In genomic region chr19:22326219-22326618, GRCh38 we compare ENCODE assay signal across 33 cellular contexts. TPM values are rescaled to one million over a fixed set of nuclear protein-coding genes. Genes with fewer than 3 reads are reported as not detected.
"Had no signal": no experiment of that assay in that cellular context is flagged by ENCODE, and none has a peak within 500 bp of the region (broad histone marks: within the 10 kb centered on the region; RNA-seq: fewer than 3 reads in every experiment).

No MANE protein-coding gene starts in this region.

- H3K9me3 ChIP-seq: ovary, psoas muscle, thoracic aorta, thyroid gland, uterus had no signal

- H2AFZ ChIP-seq: neural progenitor cell, parathyroid adenoma had no signal

- H3K27ac ChIP-seq: neural progenitor cell, ovary, parathyroid adenoma, psoas muscle, skin epidermis, spleen, thoracic aorta, thyroid gland, tibial nerve, upper lobe of left lung, uterus had no signal

- DNase-seq: naive thymus-derived CD4-positive, alpha-beta T cell; natural killer cell; occipital lobe; ovary; posterior cingulate gyrus; psoas muscle; right cardiac atrium; spleen; stimulated activated CD4-positive, alpha-beta T cell treated with anti-CD3 and anti-CD28 coated beads, Interleukin-12 subunit alpha, Interleukin-12 subunit beta, amount 100 ng/mL, for 4 hours; stimulated activated CD4-positive, alpha-beta T cell treated with anti-CD3 and anti-CD28 coated beads, Interleukin-1b, Interleukin-23, amount 100 ng/mL, for 48 hours; stimulated activated CD4-positive, alpha-beta T cell treated with anti-CD3 and anti-CD28 coated beads, Interleukin-4, amount 100 ng/mL, for 1 hour; stimulated activated CD4-positive, alpha-beta T cell treated with anti-CD3 and anti-CD28 coated beads, Interleukin-4, amount 100 ng/mL, for 4 hours; stimulated activated CD8-positive, alpha-beta memory T cell treated with anti-CD3 and anti-CD28 coated beads, Interleukin-4, amount 100 ng/mL, for 48 hours; stimulated activated naive CD4-positive, alpha-beta T cell; stimulated activated naive CD8-positive, alpha-beta T cell treated with anti-CD3 and anti-CD28 coated beads, Interleukin-15, amount 100 ng/mL, for 72 hours; stimulated activated naive CD8-positive, alpha-beta T cell treated with anti-CD3 and anti-CD28 coated beads, Interleukin-15, Interleukin-2, amounts not matched to agents 100 U/mL and 50 U/mL, for 24 hours; substantia nigra; thyroid gland; trophoblast cell; upper lobe of left lung; uterus had no signal

- ATAC-seq: naive thymus-derived CD4-positive, alpha-beta T cell; natural killer cell; psoas muscle; right cardiac atrium; sciatic nerve; stimulated activated memory B cell treated with anti-CD40 and anti-IgM and Interleukin-4, amounts not matched to agents 10 μg/mL and 1 μg/mL and 100 μg/mL, for 72 hours; stimulated activated naive CD8-positive, alpha-beta T cell treated with anti-CD3 and anti-CD28 coated beads, Interleukin-15, amount 100 ng/mL, for 72 hours; stimulated activated naive CD8-positive, alpha-beta T cell treated with anti-CD3 and anti-CD28 coated beads, Interleukin-15, Interleukin-2, amounts not matched to agents 100 U/mL and 50 U/mL, for 24 hours had no signal

- H3K27me3 ChIP-seq: neural progenitor cell, ovary, spleen, thyroid gland, tibial nerve, upper lobe of left lung, uterus had no signal

- H3K36me3 ChIP-seq: neural progenitor cell, ovary, spleen, thoracic aorta, thyroid gland, tibial nerve, upper lobe of left lung, uterus had no signal

- H3K4me2 ChIP-seq: neural progenitor cell, smooth muscle cell had no signal

- H3K9ac ChIP-seq: neural progenitor cell, parathyroid adenoma had no signal

- H3K4me3 ChIP-seq: neural progenitor cell, ovary, psoas muscle, skin epidermis, smooth muscle cell, spleen, thoracic aorta, thyroid gland, tibial nerve, upper lobe of left lung, uterus had no signal

- H3K4me1 ChIP-seq: neural progenitor cell, parathyroid adenoma, psoas muscle, spleen, thyroid gland, tibial nerve, upper lobe of left lung, uterus had no signal

RNA-seq across cellular contexts. Expression of gene ZNF729, which starts 40.0 kb away (rescaled TPM):
- total RNA-seq: naive thymus-derived CD4-positive, alpha-beta T cell; natural killer cell; occipital lobe; osteoblast; ovary; progenitor cell of endocrine pancreas; psoas muscle; renal cortical epithelial cell; right cardiac atrium; sciatic nerve; smooth muscle cell; spleen; thoracic aorta; thyroid gland; tibial nerve; upper lobe of left lung; urinary bladder had no signal
- polyA plus RNA-seq: naive thymus-derived CD4-positive, alpha-beta T cell; psoas muscle; right cardiac atrium; smooth muscle cell; spleen; urinary bladder had no signal
